Comparison of ENCODE assay signal across 15 cellular contexts in the genomic region with DNA sequence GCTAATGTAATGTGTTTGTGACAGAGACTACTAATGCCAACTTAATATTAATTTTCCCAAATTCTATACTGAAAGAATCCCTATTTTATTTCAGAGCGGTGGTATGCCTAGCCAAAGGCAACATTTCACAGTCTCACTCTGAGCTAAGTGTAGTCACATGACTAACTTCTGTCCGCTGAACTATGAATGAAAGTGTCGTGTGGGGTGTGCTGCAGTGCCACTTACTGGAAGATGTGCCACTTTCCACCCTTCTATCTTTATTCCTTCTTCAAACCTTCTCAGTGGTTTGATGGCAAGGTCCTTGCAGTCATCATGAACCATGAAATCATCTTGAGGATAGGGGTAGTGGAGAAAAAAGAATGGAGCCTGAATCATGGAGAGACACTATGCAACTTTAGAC. TPM values are rescaled to one million over a fixed set of nuclear protein-coding genes. Genes with fewer than 3 reads are reported as not detected.
DNase-seq lines count a peak whose midpoint lies in the region; ATAC-seq, FAIRE-seq and TF ChIP-seq lines count a peak whose summit lies in the region.
"Had no signal": no experiment of that assay in that cellular context is flagged by ENCODE, and none has a peak within 500 bp of the region (broad histone marks: within the 10 kb centered on the region; RNA-seq: fewer than 3 reads in every experiment).

No MANE protein-coding gene starts in this region.

- H3K9me3 ChIP-seq in spleen: peaks cover 3 to 20% (median 17%) of the 10 kb centered on the region in 8 donors
- H3K9me3 ChIP-seq: neutrophil, vagina had no signal

- intact Hi-C loops in spleen (cut with DNase I; ENCODE audit: low total_unique reads): no loop called here

- no peak for TF ChIP-seq POLR2A in spleen (IDR thresholded peaks at IDR 0.05)

- no peak overlapping the region for H3K27ac Mint-ChIP-seq in T-cell
- H3K27ac Mint-ChIP-seq: activated CD8-positive, alpha-beta T cell treated with anti-CD3 and anti-CD28 coated beads for 36 hours had no signal

- H3K27ac ChIP-seq in spleen: no peak overlapping the region
- H3K27ac ChIP-seq: epithelial cell of prostate, neutrophil, vagina had no signal

- H3K27me3 Mint-ChIP-seq in T-cell: no peaks in the 10 kb centered on the region
- H3K27me3 Mint-ChIP-seq: activated CD8-positive, alpha-beta T cell treated with anti-CD3 and anti-CD28 coated beads for 36 hours had no signal

- TF ChIP-seq CTCF in GM10266 (IDR thresholded peaks at IDR 0.05; ENCODE audit: control insufficient read depth, insufficient read depth, low read depth, missing control alignments) (peak; percentile 12), spleen (IDR thresholded peaks at IDR 0.05 in 8 of 11, conservative IDR thresholded peaks at IDR 0.05 in 3 of 11) (no peak)

- no peak overlapping the region for H3K4me3 Mint-ChIP-seq in T-cell
- H3K4me3 Mint-ChIP-seq: activated CD8-positive, alpha-beta T cell treated with anti-CD3 and anti-CD28 coated beads for 36 hours had no signal

- POLR2A ChIA-PET in T-cell (lab: Charles Lee): no interaction called here

- peaks cover 10 to 14% (median 14%) of the 10 kb centered on the region in 3 donors for H3K9me3 Mint-ChIP-seq in T-cell

- H3K4me1 Mint-ChIP-seq in T-cell: no peaks in the 10 kb centered on the region

- CTCF ChIA-PET in T-cell (lab: Charles Lee): no interaction called here

- no peaks in the 10 kb centered on the region for H3K27me3 ChIP-seq in spleen (replicated peaks in 1 of 7)
- H3K27me3 ChIP-seq: neutrophil, vagina had no signal

- peaks cover 10% of the 10 kb centered on the region for H3K36me3 Mint-ChIP-seq in T-cell

- 53 to 74% (median 58%) methylated on average over 3 of the region's 3 CpGs for WGBS in spleen, 5 donors

- DNase-seq in GM10266 (ENCODE audit: extremely low spot score): no peak
- DNase-seq in RKO (ENCODE audit: low spot score): peak; percentile 16
- DNase-seq in spleen: no peak
- DNase-seq in GM19239 (ENCODE audit: insufficient read length, low spot score): no peak
- no peak for DNase-seq in hepatic stellate cell (ENCODE audit: low spot score)
- no peak for DNase-seq in T-cell
- DNase-seq: activated CD8-positive, alpha-beta T cell treated with anti-CD3 and anti-CD28 coated beads for 36 hours; aorta had no signal

- peaks cover 0 to 5% (median 0%) of the 10 kb centered on the region in 6 donors for H3K4me1 ChIP-seq in spleen
- H3K4me1 ChIP-seq: vagina had no signal

- FAIRE-seq in GM19239 (lab: Jason Lieb, UNC): no peak
- FAIRE-seq: keratinocyte had no signal

- ATAC-seq in GM19468 (IDR thresholded peaks at IDR 0.05; ENCODE audit: extremely low read depth, unreplicated experiment) (peak; percentile 26), HG03378 (IDR thresholded peaks at IDR 0.05; ENCODE audit: unreplicated experiment) (peak; percentile 81), T-cell (replicated peaks in 1 of 4) (no peak)
- ATAC-seq: activated CD8-positive, alpha-beta T cell treated with anti-CD3 and anti-CD28 coated beads for 36 hours; Panc1 had no signal

- H3K36me3 ChIP-seq in spleen: no peaks in the 10 kb centered on the region
- H3K36me3 ChIP-seq: neutrophil, vagina had no signal

- no peak overlapping the region for H3K4me3 ChIP-seq in spleen
- H3K4me3 ChIP-seq: vagina had no signal

RNA-seq across cellular contexts. Expression of a gene that starts 47.3 kb away (rescaled TPM):
- total RNA-seq in spleen (10 to 100 TPM; 18.7 to 50.5 (median 26.1) TPM), T-cell (10 to 100 TPM in 4 of 5 donors, 1 to 10 TPM in 1; 8.7 to 18.7 (median 13.5) TPM)
- 10 to 100 TPM; 15.2 to 30.7 (median 23.2) TPM for polyA plus RNA-seq in spleen

RNA-seq across cellular contexts. Expression of a gene that starts 47.6 kb away (rescaled TPM):
- total RNA-seq in spleen: 10 to 100 TPM in 6 of 7 donors, 1 to 10 TPM in 1; 8.4 to 13.5 (median 10.9) TPM
- 10 to 100 TPM in 1 of 3 donors, 1 to 10 TPM in 2; 5.4 to 11.2 (median 8.4) TPM for polyA plus RNA-seq in spleen
- 10 to 100 TPM in 4 of 5 donors, 1 to 10 TPM in 1; 9.9 to 26.5 (median 13.1) TPM for total RNA-seq in T-cell

Comparison
In these comparisons a context has a peak if more than half of its experiments do, and no peak if none do; other contexts are left out.
1. ATAC-seq: peak in GM19468 (single experiment) and HG03378 (single experiment); none in T-cell (0 of 4).